14 cellular contexts compared by ENCODE assay signal in the genomic region with DNA sequence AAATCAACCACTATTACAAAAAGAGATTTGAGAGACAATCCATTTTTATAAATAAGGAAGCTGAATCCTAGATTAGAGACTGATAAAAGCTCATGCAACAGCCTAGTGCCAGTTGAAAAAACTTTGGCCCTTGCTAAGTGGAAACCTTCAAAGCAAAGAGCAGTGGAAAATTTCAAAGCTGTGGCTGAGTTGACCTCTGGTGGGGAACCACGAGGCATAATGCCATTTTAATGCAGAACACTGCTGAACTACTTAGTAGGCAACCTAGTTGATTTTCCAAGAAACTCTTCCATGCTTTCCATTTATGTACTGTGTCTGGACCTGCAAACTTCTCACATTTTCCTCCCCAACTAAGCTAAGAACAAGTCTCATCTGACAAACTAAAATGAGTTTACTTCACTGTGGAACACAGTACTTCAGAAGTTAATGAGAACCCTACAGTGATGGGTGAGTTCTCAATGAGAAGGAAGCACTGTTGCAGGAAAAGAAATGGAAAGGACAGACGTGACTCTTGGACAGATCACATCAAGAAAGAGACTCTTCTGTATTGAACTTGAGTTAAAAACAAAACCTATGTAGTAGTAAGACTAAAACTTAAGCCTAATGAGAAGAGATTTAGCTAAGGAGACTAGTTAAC. TPM values are rescaled to one million over a fixed set of nuclear protein-coding genes. Genes with fewer than 3 reads are reported as not detected.
DNase-seq lines count a peak whose midpoint lies in the region; ATAC-seq and TF ChIP-seq lines count a peak whose summit lies in the region.
"Had no signal": no experiment of that assay in that cellular context is flagged by ENCODE, and none has a peak within 500 bp of the region (broad histone marks: within the 10 kb centered on the region; RNA-seq: fewer than 3 reads in every experiment).

No MANE protein-coding gene starts in this region.

- H3K27me3 Mint-ChIP-seq in natural killer cell (ENCODE audit: low read depth in 2 of 2) = no peaks in the 10 kb centered on the region
- H3K27me3 Mint-ChIP-seq in natural killer cell treated with Interleukin-12 subunit alpha and Interleukin-12 subunit beta and Interleukin-15 and Interleukin-18, amount 100 ng/mL, for 72 hours = no peaks in the 10 kb centered on the region
- no peaks in the 10 kb centered on the region for H3K27me3 Mint-ChIP-seq in activated CD8-positive, alpha-beta T cell treated with anti-CD3 and anti-CD28 coated beads, Interleukin-2, amount 10 ng/mL, durations not matched to agents 7 days and 5 days (ENCODE audit: low read depth)
- no peaks in the 10 kb centered on the region for H3K27me3 Mint-ChIP-seq in stimulated activated naive CD8-positive, alpha-beta T cell treated with anti-CD3 and anti-CD28 coated beads, Interleukin-15, Interleukin-2, amounts not matched to agents 100 ng/mL and 50 ng/mL, for 24 hours

- H3K27ac Mint-ChIP-seq in natural killer cell = peak overlapping the region; percentile 27 to 33
- H3K27ac Mint-ChIP-seq in natural killer cell treated with Interleukin-12 subunit alpha and Interleukin-12 subunit beta and Interleukin-15 and Interleukin-18, amount 100 ng/mL, for 72 hours = peak overlapping the region in 1 of 2 donors; percentile 1
- H3K27ac Mint-ChIP-seq in activated CD8-positive, alpha-beta T cell treated with anti-CD3 and anti-CD28 coated beads, Interleukin-2, amount 10 ng/mL, durations not matched to agents 7 days and 5 days = peak overlapping the region; percentile 21
- H3K27ac Mint-ChIP-seq in stimulated activated naive CD8-positive, alpha-beta T cell treated with anti-CD3 and anti-CD28 coated beads, Interleukin-15, Interleukin-2, amounts not matched to agents 100 ng/mL and 50 ng/mL, for 24 hours = peak overlapping the region; percentile 85

- H3K36me3 ChIP-seq in heart right ventricle = peaks cover 0 to 100% (median 61%) of the 10 kb centered on the region in 9 donors

- peaks cover 8 to 11% of the 10 kb centered on the region in 2 donors for H3K4me1 Mint-ChIP-seq in natural killer cell
- peaks cover 16 to 19% of the 10 kb centered on the region in 2 donors for H3K4me1 Mint-ChIP-seq in natural killer cell treated with Interleukin-12 subunit alpha and Interleukin-12 subunit beta and Interleukin-15 and Interleukin-18, amount 100 ng/mL, for 72 hours (ENCODE audit: low read depth in 2 of 2)
- H3K4me1 Mint-ChIP-seq in activated CD8-positive, alpha-beta T cell treated with anti-CD3 and anti-CD28 coated beads, Interleukin-2, amount 10 ng/mL, durations not matched to agents 7 days and 5 days (ENCODE audit: low read depth) = peaks cover 26% of the 10 kb centered on the region
- H3K4me1 Mint-ChIP-seq in stimulated activated naive CD8-positive, alpha-beta T cell treated with anti-CD3 and anti-CD28 coated beads, Interleukin-15, Interleukin-2, amounts not matched to agents 100 ng/mL and 50 ng/mL, for 24 hours (ENCODE audit: low read depth) = peaks cover 37% of the 10 kb centered on the region

- H3K27ac ChIP-seq in heart right ventricle = no peak overlapping the region
- H3K27ac ChIP-seq: gastrocnemius medialis, suprapubic skin had no signal

- POLR2A ChIA-PET in activated CD8-positive, alpha-beta T cell treated with anti-CD3 and anti-CD28 coated beads, Interleukin-2, amount 10 ng/mL, durations not matched to agents 7 days and 5 days (lab: Charles Lee) = no interaction called here

- intact Hi-C loops in natural killer cell (cut with micrococcal nuclease) (loop anchor here (5.0 kb wide), 1 partner anchor 626 kb away; a partner anchor contains a TSS), heart right ventricle (cut with DNase I) (loop anchor here in 5 of 10 donors (5.0 kb wide), 2 partner anchors 111 to 131 kb away; no protein-coding TSS in a partner anchor)

- no peaks in the 10 kb centered on the region for H3K9me3 Mint-ChIP-seq in natural killer cell
- H3K9me3 Mint-ChIP-seq in natural killer cell treated with Interleukin-12 subunit alpha and Interleukin-12 subunit beta and Interleukin-15 and Interleukin-18, amount 100 ng/mL, for 72 hours = no peaks in the 10 kb centered on the region
- no peaks in the 10 kb centered on the region for H3K9me3 Mint-ChIP-seq in activated CD8-positive, alpha-beta T cell treated with anti-CD3 and anti-CD28 coated beads, Interleukin-2, amount 10 ng/mL, durations not matched to agents 7 days and 5 days (ENCODE audit: insufficient read depth)
- no peaks in the 10 kb centered on the region for H3K9me3 Mint-ChIP-seq in stimulated activated naive CD8-positive, alpha-beta T cell treated with anti-CD3 and anti-CD28 coated beads, Interleukin-15, Interleukin-2, amounts not matched to agents 100 ng/mL and 50 ng/mL, for 24 hours

- TF ChIP-seq CTCF in natural killer cell (IDR thresholded peaks at IDR 0.05) (no peak), fibroblast of villous mesenchyme (IDR thresholded peaks at IDR 0.05; ENCODE audit: insufficient read depth, low read depth, low read length) (no peak), heart right ventricle (IDR thresholded peaks at IDR 0.05) (no peak)

- WGBS in heart right ventricle, 2 donors = 39 to 50% methylated on average over 2 of the region's 2 CpGs

- CTCF ChIA-PET in activated CD8-positive, alpha-beta T cell treated with anti-CD3 and anti-CD28 coated beads, Interleukin-2, amount 10 ng/mL, durations not matched to agents 7 days and 5 days (lab: Charles Lee) = interaction anchor here (0.8 to 3.2 kb wide), 2 partner anchors 66 to 129 kb away, joined by 3 to 14 read pairs; no protein-coding TSS in a partner anchor

- peaks cover 15% of the 10 kb centered on the region for H3K36me3 Mint-ChIP-seq in natural killer cell
- peaks cover 46% of the 10 kb centered on the region for H3K36me3 Mint-ChIP-seq in natural killer cell treated with Interleukin-12 subunit alpha and Interleukin-12 subunit beta and Interleukin-15 and Interleukin-18, amount 100 ng/mL, for 72 hours
- H3K36me3 Mint-ChIP-seq in activated CD8-positive, alpha-beta T cell treated with anti-CD3 and anti-CD28 coated beads, Interleukin-2, amount 10 ng/mL, durations not matched to agents 7 days and 5 days (ENCODE audit: low read depth) = peaks cover 69% of the 10 kb centered on the region
- peaks cover 74% of the 10 kb centered on the region for H3K36me3 Mint-ChIP-seq in stimulated activated naive CD8-positive, alpha-beta T cell treated with anti-CD3 and anti-CD28 coated beads, Interleukin-15, Interleukin-2, amounts not matched to agents 100 ng/mL and 50 ng/mL, for 24 hours (ENCODE audit: low read depth)

- H3K27me3 ChIP-seq in heart right ventricle = no peaks in the 10 kb centered on the region
- H3K27me3 ChIP-seq: gastrocnemius medialis, suprapubic skin had no signal

- no peak for DNase-seq in natural killer cell
- no peak for DNase-seq in natural killer cell treated with Interleukin-12 subunit alpha and Interleukin-12 subunit beta and Interleukin-15 and Interleukin-18, amount 100 ng/mL, for 72 hours (ENCODE audit: low spot score)
- no peak for DNase-seq in activated CD8-positive, alpha-beta T cell treated with anti-CD3 and anti-CD28 coated beads, Interleukin-2, amount 10 ng/mL, durations not matched to agents 7 days and 5 days
- DNase-seq in fibroblast of villous mesenchyme (ENCODE audit: low read depth) = peak; percentile 78
- DNase-seq in T-helper 9 cell = no peak
- DNase-seq in NCI-H146 (lab: John Stamatoyannopoulos, UW) = no peak
- DNase-seq in heart right ventricle = no peak
- DNase-seq: gastrocnemius medialis, KG1, NCI-H1417, NCI-H226 had no signal

- H3K9me3 ChIP-seq in heart right ventricle = no peaks in the 10 kb centered on the region
- H3K9me3 ChIP-seq: gastrocnemius medialis, suprapubic skin had no signal

- no peak for ATAC-seq in natural killer cell
- no peak for ATAC-seq in natural killer cell treated with Interleukin-12 subunit alpha and Interleukin-12 subunit beta and Interleukin-15 and Interleukin-18, amount 100 ng/mL, for 72 hours
- ATAC-seq in activated CD8-positive, alpha-beta T cell treated with anti-CD3 and anti-CD28 coated beads, Interleukin-2, amount 10 ng/mL, durations not matched to agents 7 days and 5 days = no peak
- no peak for ATAC-seq in heart right ventricle
- ATAC-seq: gastrocnemius medialis had no signal

- no peak overlapping the region for H3K4me3 ChIP-seq in fibroblast of villous mesenchyme (ENCODE audit: low read depth, low read length)
- no peak overlapping the region for H3K4me3 ChIP-seq in heart right ventricle
- H3K4me3 ChIP-seq: gastrocnemius medialis, lung, suprapubic skin had no signal

- no peak overlapping the region for H3K4me3 Mint-ChIP-seq in natural killer cell
- no peak overlapping the region for H3K4me3 Mint-ChIP-seq in natural killer cell treated with Interleukin-12 subunit alpha and Interleukin-12 subunit beta and Interleukin-15 and Interleukin-18, amount 100 ng/mL, for 72 hours
- H3K4me3 Mint-ChIP-seq in activated CD8-positive, alpha-beta T cell treated with anti-CD3 and anti-CD28 coated beads, Interleukin-2, amount 10 ng/mL, durations not matched to agents 7 days and 5 days = no peak overlapping the region
- peak overlapping the region; percentile 22 for H3K4me3 Mint-ChIP-seq in stimulated activated naive CD8-positive, alpha-beta T cell treated with anti-CD3 and anti-CD28 coated beads, Interleukin-15, Interleukin-2, amounts not matched to agents 100 ng/mL and 50 ng/mL, for 24 hours

- peaks cover 0 to 3% (median 0%) of the 10 kb centered on the region in 9 donors for H3K4me1 ChIP-seq in heart right ventricle
- H3K4me1 ChIP-seq: suprapubic skin had no signal

RNA-seq across cellular contexts. Expression of a gene that starts 19.5 kb away (rescaled TPM):
- total RNA-seq in natural killer cell = under 1 TPM in 2 of 3 donors, not detected in 1; 0.15 to 0.25 TPM
- total RNA-seq in natural killer cell treated with Interleukin-12 subunit alpha and Interleukin-12 subunit beta and Interleukin-15 and Interleukin-18, amount 100 ng/mL, for 72 hours = under 1 TPM; 0.42 to 0.43 TPM
- total RNA-seq in activated CD8-positive, alpha-beta T cell treated with anti-CD3 and anti-CD28 coated beads, Interleukin-2, amount 10 ng/mL, durations not matched to agents 7 days and 5 days = under 1 TPM; 0.10 to 0.11 TPM
- total RNA-seq in fibroblast of villous mesenchyme = 0.64 and 0.86 TPM in 2 replicates
- under 1 TPM in 5 of 10 donors, not detected in 5; 0.13 to 0.41 (median 0.15) TPM for total RNA-seq in heart right ventricle
- polyA plus RNA-seq in heart right ventricle = under 1 TPM; 0.15 to 0.45 TPM
